Comparison of ENCODE assay signal across 10 cellular contexts in the genomic region with DNA sequence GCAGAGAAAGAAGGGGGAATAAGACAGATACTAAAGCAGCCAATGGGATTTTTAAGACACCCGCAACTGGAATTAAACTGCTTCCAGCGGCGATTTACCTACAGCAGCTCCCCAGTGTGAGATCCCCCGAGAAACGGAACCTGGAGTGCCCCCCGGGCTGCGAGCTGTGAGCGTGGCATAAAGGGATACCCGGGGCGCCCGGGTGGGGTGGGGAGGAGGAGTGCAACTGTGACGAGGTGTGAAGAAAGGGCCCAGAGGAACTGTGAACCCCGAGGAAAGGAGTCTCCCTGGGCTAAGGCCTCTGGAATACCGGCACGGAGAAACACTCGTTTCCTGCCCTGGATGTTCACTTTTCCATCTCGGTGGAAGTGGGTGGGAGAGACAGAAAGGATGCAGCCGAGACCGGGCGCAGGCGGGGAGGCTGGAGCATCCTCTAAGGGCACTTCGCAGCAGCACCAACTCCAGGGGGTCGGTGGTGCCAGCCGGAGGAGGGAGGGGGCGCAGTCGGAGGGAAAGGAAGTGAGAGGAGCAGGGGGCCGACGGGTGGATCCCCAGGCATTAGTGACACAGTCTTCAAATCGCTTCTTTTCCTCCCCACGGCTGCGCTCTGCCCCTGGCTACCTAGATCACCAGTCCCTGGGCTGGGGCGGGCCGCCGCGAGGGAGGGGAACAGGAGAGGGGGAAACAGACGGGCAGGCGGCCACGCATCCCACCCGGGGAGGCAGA. TPM values are rescaled to one million over a fixed set of nuclear protein-coding genes. Genes with fewer than 3 reads are reported as not detected.
DNase-seq lines count a peak whose midpoint lies in the region; ATAC-seq, FAIRE-seq and TF ChIP-seq lines count a peak whose summit lies in the region.
"Not testable (repeated sequence)": the region's sequence is repeated elsewhere in the genome, so short reads cannot be mapped to it uniquely, and the experiment has no call there.
"Had no signal": no experiment of that assay in that cellular context is flagged by ENCODE, and none has a peak within 500 bp of the region (broad histone marks: within the 10 kb centered on the region; RNA-seq: fewer than 3 reads in every experiment).

No MANE protein-coding gene starts in this region.

- H3K27ac ChIP-seq in AG04450 (ENCODE audit: low read depth, low read length); HEK293 (ENCODE audit: extremely low read depth, low read depth, low read length); RWPE2 (ENCODE audit: poor library complexity, severe bottlenecking); astrocyte (ENCODE audit: low read depth, low read length); left lung; neural progenitor cell: not testable (repeated sequence)

- H3K4me3 Mint-ChIP-seq in astrocyte (ENCODE audit: unreplicated experiment) (peak overlapping the region; percentile 77), neural progenitor cell (peak overlapping the region; percentile 82)
- peak overlapping the region; percentile 23 for H3K4me3 Mint-ChIP-seq in stimulated activated naive CD8-positive, alpha-beta T cell treated with anti-CD3 and anti-CD28 coated beads, Interleukin-15, Interleukin-2, amounts not matched to agents 100 ng/mL and 50 ng/mL, for 24 hours

- H3K4me1 ChIP-seq in HEK293 (ENCODE audit: control insufficient read depth, insufficient read depth, low read length) (peaks cover 18% of the 10 kb centered on the region), astrocyte (ENCODE audit: insufficient read depth, low read length) (peaks cover 14% of the 10 kb centered on the region), left lung (peaks cover 0 to 21% of the 10 kb centered on the region in 2 donors), neural progenitor cell (peaks cover 26% of the 10 kb centered on the region)
- H3K4me1 ChIP-seq in RWPE2 (ENCODE audit: insufficient read depth, poor library complexity, severe bottlenecking) = not testable (repeated sequence)

- peak overlapping the region; percentile 27 for H3K9ac ChIP-seq in astrocyte (ENCODE audit: low read length)
- not testable (repeated sequence) for H3K9ac ChIP-seq in neural progenitor cell

- H3K9me3 Mint-ChIP-seq in astrocyte (ENCODE audit: unreplicated experiment); neural progenitor cell; stimulated activated naive CD8-positive, alpha-beta T cell treated with anti-CD3 and anti-CD28 coated beads, Interleukin-15, Interleukin-2, amounts not matched to agents 100 ng/mL and 50 ng/mL, for 24 hours: not testable (repeated sequence)

- H3K27ac Mint-ChIP-seq in astrocyte (ENCODE audit: unreplicated experiment); neural progenitor cell; stimulated activated naive CD8-positive, alpha-beta T cell treated with anti-CD3 and anti-CD28 coated beads, Interleukin-15, Interleukin-2, amounts not matched to agents 100 ng/mL and 50 ng/mL, for 24 hours: not testable (repeated sequence)

- not testable (repeated sequence) for DNase-seq in AG04450 (ENCODE audit: low read depth, low spot score); RWPE2 (ENCODE audit: low spot score); astrocyte (ENCODE audit: low read depth); foreskin fibroblast; neural progenitor cell (ENCODE audit: low spot score)
- DNase-seq in left lung = peak in 1 of 2 donors; percentile 70

- not testable (repeated sequence) for TF ChIP-seq CTCF in AG04450 (IDR thresholded peaks at IDR 0.05; ENCODE audit: low read depth, low read length); HEK293 (tag by site-specific recombination; IDR thresholded peaks at IDR 0.05); RWPE2 (IDR thresholded peaks at IDR 0.05; ENCODE audit: poor library complexity, severe bottlenecking); astrocyte (IDR thresholded peaks at IDR 0.05; ENCODE audit: insufficient read depth, low read depth, low read length); foreskin fibroblast (IDR thresholded peaks at IDR 0.05; ENCODE audit: low read depth, low read length); left lung (IDR thresholded peaks at IDR 0.05); neural progenitor cell (IDR thresholded peaks at IDR 0.05)

- CTCF ChIA-PET in AG04450 (lab: Charles Lee) = interaction anchor here (0.5 kb wide), 1 partner anchor 544 kb away, joined by 4 read pairs; no protein-coding TSS in a partner anchor
- CTCF ChIA-PET in HEK293 (lab: Yijun Ruan, JAX) = not testable (repeated sequence)

- 0 out of 3 replicates have a peak, but pooled peaks have one; percentile 29 for ATAC-seq in RWPE2 (ENCODE audit: low read depth)
- peak; percentile 23 for ATAC-seq in left lung

- not testable (repeated sequence) for H2AFZ ChIP-seq in astrocyte (ENCODE audit: low read depth, low read length); neural progenitor cell (replicated peaks)

- H3K27me3 Mint-ChIP-seq in astrocyte (ENCODE audit: low read depth, unreplicated experiment) (peaks cover 16% of the 10 kb centered on the region), neural progenitor cell (ENCODE audit: insufficient read depth, low read depth) (peaks cover 15% of the 10 kb centered on the region)
- H3K27me3 Mint-ChIP-seq in stimulated activated naive CD8-positive, alpha-beta T cell treated with anti-CD3 and anti-CD28 coated beads, Interleukin-15, Interleukin-2, amounts not matched to agents 100 ng/mL and 50 ng/mL, for 24 hours = peaks cover 20% of the 10 kb centered on the region

- not testable (repeated sequence) for FAIRE-seq in astrocyte (lab: Jason Lieb, UNC)

- not testable (repeated sequence) for H3K36me3 ChIP-seq in HEK293 (ENCODE audit: control insufficient read depth in 2 of 2, insufficient read depth in 1 of 2, low read length in 2 of 2); RWPE2 (ENCODE audit: low read depth); astrocyte (ENCODE audit: insufficient read depth, low read length); left lung; neural progenitor cell

- H3K4me3 ChIP-seq in AG04450 (ENCODE audit: low read depth, low read length) (peak overlapping the region; percentile 50), HEK293 (ENCODE audit: low read depth, low read length) (peak overlapping the region; percentile 27), astrocyte (ENCODE audit: insufficient read depth, low read depth, low read length) (peak overlapping the region; percentile 37), foreskin fibroblast (ENCODE audit: low read depth in 1 of 2, low read length in 2 of 2) (peak overlapping the region; percentile 38 to 40), left lung (peak overlapping the region in 1 of 2 donors; percentile 20), neural progenitor cell (peak overlapping the region; percentile 34)
- not testable (repeated sequence) for H3K4me3 ChIP-seq in RWPE2 (ENCODE audit: severe bottlenecking)

- not testable (repeated sequence) for H4K20me1 ChIP-seq in astrocyte (ENCODE audit: insufficient read depth, low read length)
- H4K20me1 ChIP-seq in neural progenitor cell (ENCODE audit: low read depth) = peaks cover 14% of the 10 kb centered on the region

- H3K27me3 ChIP-seq in AG04450 (ENCODE audit: control insufficient read depth, insufficient read depth, low read length); astrocyte (ENCODE audit: insufficient read depth, low read length): not testable (repeated sequence)
- peaks cover 38% of the 10 kb centered on the region for H3K27me3 ChIP-seq in RWPE2 (ENCODE audit: insufficient read depth, poor library complexity, severe bottlenecking)
- peaks cover 6 to 34% of the 10 kb centered on the region in 2 donors for H3K27me3 ChIP-seq in left lung
- peaks cover 82% of the 10 kb centered on the region for H3K27me3 ChIP-seq in neural progenitor cell

- H3K36me3 Mint-ChIP-seq in astrocyte (ENCODE audit: low read depth, unreplicated experiment); neural progenitor cell; stimulated activated naive CD8-positive, alpha-beta T cell treated with anti-CD3 and anti-CD28 coated beads, Interleukin-15, Interleukin-2, amounts not matched to agents 100 ng/mL and 50 ng/mL, for 24 hours (ENCODE audit: low read depth): not testable (repeated sequence)

- H3K4me1 Mint-ChIP-seq in astrocyte (ENCODE audit: low read depth, unreplicated experiment) (peaks cover 16% of the 10 kb centered on the region), neural progenitor cell (peaks cover 36% of the 10 kb centered on the region)
- not testable (repeated sequence) for H3K4me1 Mint-ChIP-seq in stimulated activated naive CD8-positive, alpha-beta T cell treated with anti-CD3 and anti-CD28 coated beads, Interleukin-15, Interleukin-2, amounts not matched to agents 100 ng/mL and 50 ng/mL, for 24 hours (ENCODE audit: low read depth)

- not testable (repeated sequence) for H3K79me2 ChIP-seq in astrocyte (ENCODE audit: insufficient read depth, low read length); neural progenitor cell (ENCODE audit: low read depth)

- H3F3A ChIP-seq in neural progenitor cell (ENCODE audit: low read depth) = peaks cover 21% of the 10 kb centered on the region

- H3K9me3 ChIP-seq in AG04450 (ENCODE audit: control insufficient read depth, insufficient read depth, low read length); HEK293 (ENCODE audit: control insufficient read depth, insufficient read depth, low read depth, low read length); RWPE2 (ENCODE audit: severe bottlenecking); astrocyte (ENCODE audit: insufficient read depth, low read depth, low read length); left lung; neural progenitor cell (ENCODE audit: low read depth): not testable (repeated sequence)

- POLR2A ChIA-PET in AG04450 (lab: Yijun Ruan, JAX); HEK293 (lab: Yijun Ruan, JAX): not testable (repeated sequence)

- intact Hi-C loops in left lung (cut with DNase I) = not testable (repeated sequence)

- H3K4me2 ChIP-seq in astrocyte (ENCODE audit: low read length) (peak overlapping the region; percentile 73), neural progenitor cell (peak overlapping the region; percentile 73)

TF ChIP-seq in HEK293, 187 proteins besides CTCF, POLR2A, EP300 and RAD21 (continues in another document):
- TF ChIP-seq ZIC2 (tag by site-specific recombination; IDR thresholded peaks at IDR 0.05) = 0 out of 2 replicates have a peak, but pooled peaks have one; percentile 19

RNA-seq across cellular contexts. Expression of a gene that starts 38.7 kb away (rescaled TPM):
- polyA plus RNA-seq in AG04450 (2011; rRNA removed) = 17.9 and 21.8 TPM in 2 replicates
- 56.8 and 63.4 TPM in 2 replicates for polyA minus RNA-seq in AG04450 (2011; rRNA and poly(A)+ RNA removed)
- total RNA-seq in astrocyte (14.7 and 24.1 TPM in 2 replicates), left lung (10 to 100 TPM; 16.4 to 42.0 TPM), neural progenitor cell (ENCODE audit: low replicate concordance) (0.26 and 0.56 TPM in 2 replicates)
- total RNA-seq: A673, myocyte had no signal

Comparison
In these comparisons a context has a peak if more than half of its experiments do, and no peak if none do; other contexts are left out.
1. H3K4me3 Mint-ChIP-seq: peak in every context shown above with its lines; median percentile 82 in neural progenitor cell; 77 in astrocyte; 23 in stimulated activated naive CD8-positive, alpha-beta T cell treated with anti-CD3 and anti-CD28 coated beads, Interleukin-15, Interleukin-2, amounts not matched to agents 100 ng/mL and 50 ng/mL, for 24 hours.
2. RNA of a gene that starts 38.7 kb away (total RNA-seq): 16.4 to 42.0 TPM in left lung and 14.7 to 24.1 TPM in astrocyte; 0.26 to 0.56 TPM in neural progenitor cell; every median in the first group is over 10 times any median in the second.